Comparison of ENCODE assay signal across 8 cellular contexts in genomic region chr19:33794578-33795369, GRCh38. TPM values are rescaled to one million over a fixed set of nuclear protein-coding genes. Genes with fewer than 3 reads are reported as not detected.
DNase-seq lines count a peak whose midpoint lies in the region; ATAC-seq and TF ChIP-seq lines count a peak whose summit lies in the region.

No MANE protein-coding gene starts in this region.

- H3K9ac ChIP-seq in KMS-11, result peak overlapping the region; percentile 98

- H3K79me2 ChIP-seq in ACC112 (ENCODE audit: control insufficient read depth, insufficient read depth, low read length, unreplicated experiment), result no peaks in the 10 kb centered on the region
- H3K79me2 ChIP-seq in KMS-11 (ENCODE audit: insufficient read depth, low read depth), result no peaks in the 10 kb centered on the region

- no peaks in the 10 kb centered on the region for H3K36me3 ChIP-seq in ACC112 (ENCODE audit: insufficient read depth, low read length)
- no peaks in the 10 kb centered on the region for H3K36me3 ChIP-seq in KMS-11 (ENCODE audit: insufficient read depth)
- H3K36me3 ChIP-seq in mucosa of descending colon (ENCODE audit: low read depth), result no peaks in the 10 kb centered on the region

- ATAC-seq in mucosa of descending colon (no peak), HG02884 (IDR thresholded peaks at IDR 0.05; ENCODE audit: unreplicated experiment) (no peak)

- H3K4me1 ChIP-seq in ACC112 (ENCODE audit: control insufficient read depth, insufficient read depth, low read length, unreplicated experiment) (peaks cover 8% of the 10 kb centered on the region), KMS-11 (ENCODE audit: low read depth, poor library complexity, severe bottlenecking) (peaks cover 6% of the 10 kb centered on the region), mucosa of descending colon (ENCODE audit: low read depth) (peaks cover 11% of the 10 kb centered on the region)

- H3K27ac ChIP-seq in ACC112 (ENCODE audit: low read depth, low read length), result peak overlapping the region; percentile 74; the same call in 1 of the 2 replicates
- peak overlapping the region; percentile 83 for H3K27ac ChIP-seq in KMS-11

- H3K4me2 ChIP-seq in KMS-11, result peak overlapping the region; percentile 85

- H3K4me3 ChIP-seq in ACC112 (ENCODE audit: low read depth, low read length), result peak overlapping the region; percentile 89
- H3K4me3 ChIP-seq in KMS-11 (IDR thresholded peaks at IDR 0.05; ENCODE audit: insufficient read depth, low read depth, low read length), result no peak overlapping the region
- H3K4me3 ChIP-seq in mucosa of descending colon, result peak overlapping the region; percentile 50

- H4K20me1 ChIP-seq in KMS-11 (ENCODE audit: insufficient read depth), result no peaks in the 10 kb centered on the region

- DNase-seq in dermis blood vessel endothelial cell, result peak; percentile 18
- DNase-seq in mucosa of descending colon, result peak in 1 of 3 donors; percentile 46
- DNase-seq in NCI-H1092 (lab: John Stamatoyannopoulos, UW), result no peak
- DNase-seq in stimulated activated CD4-positive, alpha-beta T cell treated with anti-CD3 and anti-CD28 coated beads, Interleukin-2, amount 100 ng/mL, for 48 hours, result no peak
- DNase-seq in A172 (ENCODE audit: low spot score), result no peak

- H2AFZ ChIP-seq in ACC112 (ENCODE audit: low read length, unreplicated experiment) (peak overlapping the region; percentile 38), KMS-11 (ENCODE audit: low read depth) (peak overlapping the region; percentile 77)

- no peaks in the 10 kb centered on the region for H3K27me3 ChIP-seq in ACC112 (ENCODE audit: insufficient read depth, low read length)
- H3K27me3 ChIP-seq in KMS-11 (ENCODE audit: insufficient read depth, low read depth), result no peaks in the 10 kb centered on the region

- intact Hi-C loops in mucosa of descending colon (cut with DNase I, micrococcal nuclease), result loop anchor here in 1 of 2 donors (10.0 kb wide), 1 partner anchor 110 kb away; no protein-coding TSS in a partner anchor

- TF ChIP-seq CTCF in KMS-11 (conservative IDR thresholded peaks at IDR 0.05; ENCODE audit: low read depth, low read length) (no peak), mucosa of descending colon (IDR thresholded peaks at IDR 0.05) (no peak)

- no peaks in the 10 kb centered on the region for H3K9me3 ChIP-seq in mucosa of descending colon

RNA-seq across cellular contexts. Expression of gene KCTD15, which starts 1.9 kb away (rescaled TPM):
- total RNA-seq in dermis blood vessel endothelial cell (55.3 and 61.8 TPM in 2 replicates), mucosa of descending colon (10 to 100 TPM in 2 of 3 donors, 1 to 10 TPM in 1; 8.0 to 42.3 (median 10.1) TPM)
- 4.6 and 7.8 TPM in 2 replicates for total RNA-seq in A172 (2014; rRNA removed; shearing (Covaris generic))
